In the genomic region with DNA sequence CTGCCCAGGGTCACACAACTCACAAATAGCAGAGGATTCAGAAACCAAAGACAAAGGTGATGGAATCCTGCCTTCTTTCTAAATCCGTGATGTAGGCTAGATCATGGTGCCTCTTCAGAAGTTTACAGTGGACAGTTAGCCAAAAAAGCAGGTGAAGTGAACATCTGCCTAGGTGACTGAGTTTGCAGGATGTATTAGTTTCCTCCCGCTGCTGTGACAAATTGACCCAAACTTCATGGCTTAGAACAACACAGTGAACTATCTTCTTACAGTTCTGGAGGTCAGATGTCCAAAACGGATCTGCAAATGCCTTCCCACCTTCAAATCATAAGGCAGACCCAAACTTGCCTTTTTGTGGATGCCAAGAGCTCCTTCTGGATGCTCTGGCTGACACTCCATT, we compare ENCODE assay signal across 1 cellular context.
TF ChIP-seq lines count a peak whose summit lies in the region.

No MANE protein-coding gene starts in this region.

TF ChIP-seq in HepG2, 621 proteins besides CTCF, POLR2A, EP300 and RAD21:
- TF ChIP-seq RFXANK (CRISPR knock-in tag; IDR thresholded peaks at IDR 0.05) (no peak), HOXA5 (CRISPR knock-in tag; IDR thresholded peaks at IDR 0.05) (no peak), ZNF12 (CRISPR knock-in tag; IDR thresholded peaks at IDR 0.05) (peak; percentile 100), U2AF1 (optimal IDR thresholded peaks at IDR 0.05; ENCODE audit: low read depth, low read length) (no peak), MYC (CRISPR knock-in tag; IDR thresholded peaks at IDR 0.05; ENCODE audit: borderline replicate concordance) (no peak)
- TF ChIP-seq, protein P1, sequence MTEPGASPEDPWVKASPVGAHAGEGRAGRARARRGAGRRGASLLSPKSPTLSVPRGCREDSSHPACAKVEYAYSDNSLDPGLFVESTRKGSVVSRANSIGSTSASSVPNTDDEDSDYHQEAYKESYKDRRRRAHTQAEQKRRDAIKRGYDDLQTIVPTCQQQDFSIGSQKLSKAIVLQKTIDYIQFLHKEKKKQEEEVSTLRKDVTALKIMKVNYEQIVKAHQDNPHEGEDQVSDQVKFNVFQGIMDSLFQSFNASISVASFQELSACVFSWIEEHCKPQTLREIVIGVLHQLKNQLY (CRISPR knock-in tag; IDR thresholded peaks at IDR 0.05), result no peak
